In genomic region chr11:6002202-6002699, GRCh38 we compare ENCODE assay signal across 11 cellular contexts. TPM values are rescaled to one million over a fixed set of nuclear protein-coding genes. Genes with fewer than 3 reads are reported as not detected.
"Had no signal": no experiment of that assay in that cellular context is flagged by ENCODE, and none has a peak within 500 bp of the region (broad histone marks: within the 10 kb centered on the region; RNA-seq: fewer than 3 reads in every experiment).

No MANE protein-coding gene starts in this region.

- H3K4me1 Mint-ChIP-seq: GM23338, H9, IgD-negative memory B cell had no signal

- ATAC-seq: GM23338 had no signal

- H3K4me3 ChIP-seq: GM23338 had no signal

- H3K4me3 Mint-ChIP-seq: GM23338, H9, HFFc6, IgD-negative memory B cell had no signal

- H3K9me3 Mint-ChIP-seq: GM23338, H9 had no signal

- H3K27ac ChIP-seq: KMS-11 had no signal

- H3K27ac Mint-ChIP-seq: GM23338, H9, HFFc6, IgD-negative memory B cell had no signal

- H3K36me3 Mint-ChIP-seq: IgD-negative memory B cell had no signal

- DNase-seq: H9, HCEC 1CT, HFFc6, KBM-7 had no signal

- FAIRE-seq: H1, H54, HTR-8/SVneo had no signal

RNA-seq across cellular contexts. Expression of gene OR56A4, which starts 4.5 kb away (rescaled TPM):
- total RNA-seq: H1, H9, HFFc6, HT-29 had no signal
- polyA plus RNA-seq: IgD-negative memory B cell had no signal

RNA-seq across cellular contexts. Expression of gene OR52L1, which starts 15.5 kb away (rescaled TPM):
- total RNA-seq: H1, H9, HFFc6, HT-29 had no signal
- polyA plus RNA-seq: GM23338, IgD-negative memory B cell had no signal

RNA-seq across cellular contexts. Expression of gene OR56A1, which starts 28.3 kb away (rescaled TPM):
- total RNA-seq: HFFc6, HT-29 had no signal
- polyA plus RNA-seq: IgD-negative memory B cell had no signal

RNA-seq across cellular contexts. Expression of gene OR56A5, which starts 34.0 kb away (rescaled TPM):
- total RNA-seq: GM23338, H1, H9, HFFc6, HT-29 had no signal
- polyA plus RNA-seq: GM23338, IgD-negative memory B cell had no signal
